16 cellular contexts compared by ENCODE assay signal in genomic region chr13:75514080-75515040, GRCh38. TPM values are rescaled to one million over a fixed set of nuclear protein-coding genes. Genes with fewer than 3 reads are reported as not detected.
DNase-seq lines count a peak whose midpoint lies in the region; ATAC-seq and TF ChIP-seq lines count a peak whose summit lies in the region.
"Had no signal": no experiment of that assay in that cellular context is flagged by ENCODE, and none has a peak within 500 bp of the region (broad histone marks: within the 10 kb centered on the region; RNA-seq: fewer than 3 reads in every experiment).

No MANE protein-coding gene starts in this region.

- H3K27ac ChIP-seq in brain microvascular endothelial cell: no peak overlapping the region
- H3K27ac ChIP-seq: heart right ventricle, KMS-11, WERI-Rb-1 had no signal

- in situ Hi-C loops in brain microvascular endothelial cell (cut with HindIII; ENCODE audit: low pct_ligation_motif_present, low sequenced_read_pairs): no loop called here

- H3K4me3 ChIP-seq in AG10803 (ENCODE audit: low read length) (no peak overlapping the region), brain microvascular endothelial cell (ENCODE audit: low read depth, low read length) (no peak overlapping the region)
- H3K4me3 ChIP-seq: heart right ventricle had no signal

- TF ChIP-seq POLR2A in GM18505 (IDR thresholded peaks at IDR 0.05; ENCODE audit: borderline replicate concordance, extremely low read depth, insufficient read depth, insufficient read length): no peak

- DNase-seq in AG10803 (ENCODE audit: low read depth) (peak; percentile 36), M059J (ENCODE audit: low read depth) (peak; percentile 24), brain microvascular endothelial cell (peak; percentile 35), DMS114 treated with DMSO at 0.1 percent for 48 hours (lab: John Stamatoyannopoulos, UW; ENCODE audit: unreplicated experiment) (no peak), cerebellar cortex (ENCODE audit: low spot score) (no peak)
- no peak for DNase-seq in activated effector memory CD4-positive, alpha-beta T cell treated with Interleukin-2 at 50 U/mL for 16 hours
- DNase-seq: anterior cingulate cortex, dermis blood vessel endothelial cell, erythroblast, heart right ventricle, NCI-H187, NCI-H510A treated with DMSO at 0.1 percent for 48 hours, WERI-Rb-1 had no signal

- H3K36me3 ChIP-seq in brain microvascular endothelial cell (replicated peaks): no peaks in the 10 kb centered on the region
- H3K36me3 ChIP-seq: heart right ventricle, WERI-Rb-1 had no signal

- TF ChIP-seq CTCF in AG10803 (conservative IDR thresholded peaks at IDR 0.05; ENCODE audit: low read length) (no peak), brain microvascular endothelial cell (IDR thresholded peaks at IDR 0.05; ENCODE audit: low read depth, low read length, missing control alignments) (no peak)

- H3K27me3 ChIP-seq in brain microvascular endothelial cell (replicated peaks): no peaks in the 10 kb centered on the region
- H3K27me3 ChIP-seq: heart right ventricle had no signal

- ATAC-seq in GM18505 (IDR thresholded peaks at IDR 0.05; ENCODE audit: unreplicated experiment): peak; percentile 34
- no peak for ATAC-seq in HG02571 (IDR thresholded peaks at IDR 0.05; ENCODE audit: unreplicated experiment)
- ATAC-seq: heart right ventricle had no signal

RNA-seq across cellular contexts. Expression of gene COMMD6, which starts 23.3 kb away (rescaled TPM):
- 87.4 and 100 TPM in 2 replicates for total RNA-seq in M059J (2014; rRNA removed; shearing (Covaris generic))

RNA-seq across cellular contexts. Expression of gene TBC1D4, which starts 32.4 kb away (rescaled TPM):
- 6.6 and 9.9 TPM in 2 replicates for total RNA-seq in M059J (2014; rRNA removed; shearing (Covaris generic))

RNA-seq across cellular contexts. Expression of gene UCHL3, which starts 35.2 kb away (rescaled TPM):
- 101 and 112 TPM in 2 replicates for total RNA-seq in M059J (2014; rRNA removed; shearing (Covaris generic))

Comparison
In these comparisons a context has a peak if more than half of its experiments do, and no peak if none do; other contexts are left out.
1. DNase-seq: peak in AG10803 (single experiment), M059J (single experiment) and brain microvascular endothelial cell (single experiment); none in DMS114 treated with DMSO at 0.1 percent for 48 hours (single experiment), activated effector memory CD4-positive, alpha-beta T cell treated with Interleukin-2 at 50 U/mL for 16 hours (single experiment) and cerebellar cortex (single experiment).